24 cellular contexts compared by ENCODE assay signal in the genomic region with DNA sequence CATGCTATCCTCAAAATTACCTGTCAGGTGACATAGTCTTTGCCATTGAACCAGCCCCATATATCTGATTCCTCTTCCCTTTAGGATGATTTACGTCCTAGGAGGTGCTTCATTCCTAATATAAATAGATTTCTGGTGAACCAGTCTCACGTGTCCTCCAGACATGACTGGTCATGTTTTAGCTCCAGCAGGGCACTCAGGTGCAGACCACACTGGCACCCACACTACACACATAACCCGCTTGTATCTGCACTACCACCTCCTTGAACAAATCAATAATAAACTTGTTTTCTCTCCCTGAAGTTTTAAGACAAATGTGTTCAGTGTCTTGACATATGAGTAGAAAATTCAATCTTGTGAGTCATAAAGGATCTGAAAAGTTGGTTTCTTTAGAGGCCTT.
DNase-seq lines count a peak whose midpoint lies in the region; ATAC-seq and TF ChIP-seq lines count a peak whose summit lies in the region.
"Had no signal": no experiment of that assay in that cellular context is flagged by ENCODE, and none has a peak within 500 bp of the region (broad histone marks: within the 10 kb centered on the region; RNA-seq: fewer than 3 reads in every experiment).

No MANE protein-coding gene starts in this region.

- no peak overlapping the region for H3K4me3 ChIP-seq in mesenchymal stem cell (ENCODE audit: insufficient read depth in 1 of 2, low read depth in 1 of 2, low read length in 2 of 2)
- no peak overlapping the region for H3K4me3 ChIP-seq in transverse colon
- H3K4me3 ChIP-seq: adrenal gland, cardiac muscle cell, sigmoid colon, uterus had no signal

- WGBS in mesenchymal stem cell = 75% methylated on average over 2 of the region's 3 CpGs
- WGBS in transverse colon (ENCODE audit: low coverage in 1 of 2), 2 donors = 72 to 83% methylated on average over 2 to 3 of the region's 3 CpGs

- peak overlapping the region; percentile 82 for H4K91ac ChIP-seq in mesenchymal stem cell (ENCODE audit: low read length)

- no peak overlapping the region for H3K23ac ChIP-seq in mesenchymal stem cell (ENCODE audit: low read length in 2 of 2)

- intact Hi-C loops in transverse colon (cut with DNase I; ENCODE audit: low total_unique reads) = no loop called here

- H2BK15ac ChIP-seq in mesenchymal stem cell (ENCODE audit: low read depth, poor library complexity, severe bottlenecking) = no peak overlapping the region

- TF ChIP-seq EP300 in transverse colon (IDR thresholded peaks at IDR 0.05; ENCODE audit: low read depth) = no peak

- H3K4me1 ChIP-seq in mesenchymal stem cell (ENCODE audit: control insufficient read depth, insufficient read depth, low read depth, low read length) = no peaks in the 10 kb centered on the region
- no peaks in the 10 kb centered on the region for H3K4me1 ChIP-seq in transverse colon
- H3K4me1 ChIP-seq: adrenal gland, sigmoid colon, uterus had no signal

- in situ Hi-C loops in transverse colon (cut with MboI; ENCODE audit: low pct_ligation_motif_present in 1 of 4, low pct_unique_long_range_greater_than_20kb in 1 of 4, low sequenced_read_pairs in 3 of 4) = loop anchor here in 2 of 4 donors (25.0 kb wide), 1 partner anchor 222 kb away; no protein-coding TSS in a partner anchor

- H3K4me2 ChIP-seq in mesenchymal stem cell (ENCODE audit: low read length, poor library complexity, severe bottlenecking) = no peak overlapping the region

- H3K14ac ChIP-seq in mesenchymal stem cell (ENCODE audit: low read length in 2 of 2) = no peak overlapping the region

- no peak overlapping the region for H2AK5ac ChIP-seq in mesenchymal stem cell (ENCODE audit: low read length, severe bottlenecking)

- H3K18ac ChIP-seq in mesenchymal stem cell (ENCODE audit: low read depth in 1 of 2, low read length in 2 of 2) = peak overlapping the region; percentile 2 to 60

- H2BK120ac ChIP-seq in mesenchymal stem cell (ENCODE audit: low read depth, low read length) = peak overlapping the region; percentile 54

- H3K27me3 ChIP-seq in mesenchymal stem cell (ENCODE audit: control insufficient read depth in 1 of 2, insufficient read depth in 1 of 2, low read length in 2 of 2) (peaks cover 0 to 22% of the 10 kb centered on the region in 2 experiments), transverse colon (no peaks in the 10 kb centered on the region)
- H3K27me3 ChIP-seq: adrenal gland, cardiac muscle cell, sigmoid colon, uterus had no signal

- no peak overlapping the region for H2AFZ ChIP-seq in mesenchymal stem cell (ENCODE audit: low read depth, low read length)

- ATAC-seq in GM18502 (IDR thresholded peaks at IDR 0.05; ENCODE audit: poor library complexity, unreplicated experiment) (no peak), GM21423 (IDR thresholded peaks at IDR 0.05; ENCODE audit: unreplicated experiment) (no peak)
- ATAC-seq: activated CD8-positive, alpha-beta T cell treated with anti-CD3 and anti-CD28 coated beads for 36 hours; left ventricle myocardium superior had no signal

- no peak for TF ChIP-seq POLR2A in transverse colon (IDR thresholded peaks at IDR 0.05)

- H3K9me3 ChIP-seq in mesenchymal stem cell (ENCODE audit: control insufficient read depth, low read length) (peaks cover 9% of the 10 kb centered on the region), transverse colon (no peaks in the 10 kb centered on the region)
- H3K9me3 ChIP-seq: adrenal gland, sigmoid colon, uterus had no signal

- H4K8ac ChIP-seq in mesenchymal stem cell (ENCODE audit: low read length) = no peak overlapping the region

- H3K27ac ChIP-seq in mesenchymal stem cell (ENCODE audit: low read length, poor library complexity, severe bottlenecking) = no peak overlapping the region
- no peak overlapping the region for H3K27ac ChIP-seq in transverse colon
- H3K27ac ChIP-seq: adrenal gland, cardiac muscle cell, sigmoid colon, uterus had no signal

- peak overlapping the region; percentile 42 to 71 for H2BK12ac ChIP-seq in mesenchymal stem cell (ENCODE audit: low read length in 2 of 2)

- no peak for TF ChIP-seq CTCF in transverse colon (IDR thresholded peaks at IDR 0.05)

- peak overlapping the region; percentile 70 for H3K9ac ChIP-seq in mesenchymal stem cell (ENCODE audit: low read length)

- H2BK5ac ChIP-seq in mesenchymal stem cell (ENCODE audit: low read depth, low read length, poor library complexity, severe bottlenecking) = no peak overlapping the region

- peak; percentile 3 for DNase-seq in COLO668 (lab: John Stamatoyannopoulos, UW; ENCODE audit: unreplicated experiment)
- DNase-seq in LHCN-M2 (ENCODE audit: low read depth) = peak; percentile 57
- DNase-seq in astrocyte of the hippocampus (ENCODE audit: low read depth, low spot score) = peak; percentile 3
- DNase-seq in mesenchymal stem cell = peak; percentile 21
- no peak for DNase-seq in transverse colon
- no peak for DNase-seq in activated naive CD4-positive, alpha-beta T cell treated with Interleukin-2 at 50 U/mL for 16 hours
- DNase-seq: activated CD4-positive, CD25-positive, alpha-beta regulatory T cell treated with anti-CD3 and anti-CD28 coated beads, Interleukin-2, amount 50 U/mL, for 72 hours; activated CD8-positive, alpha-beta T cell treated with anti-CD3 and anti-CD28 coated beads for 36 hours; activated T-cell treated with anti-CD3 and anti-CD28 coated beads for 4 hours; adrenal gland; CD4-positive, CD25-positive, alpha-beta regulatory T cell; HFFc6; hypothalamus; Kasumi-1; left ventricle myocardium superior; NCI-H1092; NCI-H2081; NCI-H524 treated with DMSO at 0.1 percent for 48 hours; RPMI8226; sigmoid colon; uterus had no signal

- H3K79me1 ChIP-seq in mesenchymal stem cell (replicated peaks; ENCODE audit: low read length, poor library complexity, severe bottlenecking) = no peaks in the 10 kb centered on the region

- H3K36me3 ChIP-seq in mesenchymal stem cell (ENCODE audit: control insufficient read depth in 1 of 2, insufficient read depth in 2 of 2, low read depth in 1 of 2, low read length in 2 of 2) (no peaks in the 10 kb centered on the region), transverse colon (no peaks in the 10 kb centered on the region)
- H3K36me3 ChIP-seq: adrenal gland, cardiac muscle cell, sigmoid colon had no signal

- peak overlapping the region; percentile 67 to 94 for H3K4ac ChIP-seq in mesenchymal stem cell (ENCODE audit: low read depth in 1 of 2, low read length in 2 of 2)

Comparison
In these comparisons a context has a peak if more than half of its experiments do, and no peak if none do; other contexts are left out.
1. DNase-seq: peak in COLO668 (single experiment), LHCN-M2 (single experiment), astrocyte of the hippocampus (single experiment) and mesenchymal stem cell (single experiment); none in transverse colon (single experiment) and activated naive CD4-positive, alpha-beta T cell treated with Interleukin-2 at 50 U/mL for 16 hours (single experiment).